Comparison of ENCODE assay signal across 29 cellular contexts in genomic region chr9:70773579-70773978, GRCh38.
"Had no signal": no experiment of that assay in that cellular context is flagged by ENCODE, and none has a peak within 500 bp of the region (broad histone marks: within the 10 kb centered on the region; RNA-seq: fewer than 3 reads in every experiment).

No MANE protein-coding gene starts in this region.

- H3K36me3 ChIP-seq: adrenal gland, ascending aorta, brain microvascular endothelial cell, breast epithelium, cardiac muscle cell had no signal

- H3K27ac ChIP-seq: adrenal gland, ascending aorta, body of pancreas, brain microvascular endothelial cell, breast epithelium, cardiac muscle cell had no signal

- H3K9me3 ChIP-seq: adrenal gland, ascending aorta, body of pancreas, breast epithelium had no signal

- H3K27me3 ChIP-seq: adrenal gland, ascending aorta, body of pancreas, brain microvascular endothelial cell, breast epithelium, cardiac muscle cell had no signal

- H3K4me3 ChIP-seq: adrenal gland, ascending aorta, body of pancreas, breast epithelium, cardiac muscle cell had no signal

- DNase-seq: activated effector memory CD4-positive, alpha-beta T cell treated with anti-CD3 and anti-CD28 coated beads, Interleukin-2, amount 50 U/mL, for 16 hours; activated effector memory CD4-positive, alpha-beta T cell treated with Interleukin-2 at 50 U/mL for 16 hours; activated gamma-delta T cell; activated gamma-delta T cell treated with Interleukin-2 at 50 U/mL for 16 hours; activated naive CD4-positive, alpha-beta T cell; activated naive CD4-positive, alpha-beta T cell treated with anti-CD3 and anti-CD28 coated beads for 36 hours; activated naive CD4-positive, alpha-beta T cell treated with anti-CD3 and anti-CD28 coated beads, Interleukin-2, amount 10 ng/mL, durations not matched to agents 7 days and 5 days; activated naive CD4-positive, alpha-beta T cell treated with anti-CD3 and anti-CD28 coated beads, Interleukin-2, amount 50 U/mL, for 16 hours; activated naive CD4-positive, alpha-beta T cell treated with Interleukin-2 at 50 U/mL for 16 hours; activated naive CD8-positive, alpha-beta T cell treated with anti-CD3 and anti-CD28 coated beads for 36 hours; activated naive CD8-positive, alpha-beta T cell treated with anti-CD3 and anti-CD28 coated beads, Interleukin-2, amount 10 ng/mL, durations not matched to agents 7 days and 5 days; activated naive CD8-positive, alpha-beta T cell treated with anti-CD3 and anti-CD28 coated beads, Interleukin-2, amount 50 U/mL, for 24 hours; activated T-cell treated with anti-CD3 and anti-CD28 coated beads, Interleukin-2, amount 50 U/mL, for 1 hour; activated T-cell treated with anti-CD3 and anti-CD28 coated beads, Interleukin-2, amount 50 U/mL, for 24 hours; activated T-cell treated with anti-CD3 and anti-CD28 coated beads, Interleukin-2, amount 50 U/mL, for 4 hours; activated T-cell treated with anti-CD3 and anti-CD28 coated beads, Interleukin-2, amount 50 U/mL, for 48 hours; activated T-cell treated with anti-CD3 and anti-CD28 coated beads, Interleukin-2, amount 50 U/mL, for 72 hours; adrenal gland; amniotic stem cell; amygdala; aorta; body of pancreas; brain microvascular endothelial cell; caudate nucleus; central memory CD4-positive, alpha-beta T cell; cerebellar nuclear complex had no signal
